Comparison of ENCODE assay signal across 1 cellular context in genomic region chr10:55628260-55628701, GRCh38.
TF ChIP-seq lines count a peak whose summit lies in the region.

No MANE protein-coding gene starts in this region.

TF ChIP-seq in A549, 52 proteins besides CTCF, POLR2A, EP300 and RAD21 (continued from another document):
- TF ChIP-seq BCL3 (IDR thresholded peaks at IDR 0.05) = no peak
